In genomic region chr4:128286474-128287158, GRCh38 we compare ENCODE assay signal across 8 cellular contexts. TPM values are rescaled to one million over a fixed set of nuclear protein-coding genes. Genes with fewer than 3 reads are reported as not detected.
DNase-seq lines count a peak whose midpoint lies in the region; ATAC-seq, FAIRE-seq and TF ChIP-seq lines count a peak whose summit lies in the region.

No MANE protein-coding gene starts in this region.

- ATAC-seq in HG03280 (IDR thresholded peaks at IDR 0.05; ENCODE audit: unreplicated experiment) (peak; percentile 22), lower lobe of right lung (peak in 1 of 2 donors; percentile 27), GM19452 (IDR thresholded peaks at IDR 0.05; ENCODE audit: unreplicated experiment) (no peak)

- H3K9me3 ChIP-seq in mammary epithelial cell (replicated peaks; ENCODE audit: insufficient read depth, low read length) (no peaks in the 10 kb centered on the region), lower lobe of right lung (no peaks in the 10 kb centered on the region), thymus (ENCODE audit: control insufficient read depth) (no peaks in the 10 kb centered on the region)

- BruUV-seq in mammary epithelial cell (replicated peaks; lab: Mats Ljungman, UMichigan), result TSS peak; percentile 55

- dilution Hi-C loops in mammary epithelial cell (cut with HindIII; ENCODE audit: low sequenced_read_pairs), result no loop called here

- DNase-seq in AG10803 (ENCODE audit: low read depth) (peak; percentile 80), GM13976 (ENCODE audit: low spot score) (peak; percentile 62), RCC 7860 (ENCODE audit: low spot score) (peak; percentile 34), mammary epithelial cell (peak; percentile 58), lower lobe of right lung (no peak)

- H3K36me3 ChIP-seq in mammary epithelial cell (ENCODE audit: insufficient read depth, low read length) (no peaks in the 10 kb centered on the region), lower lobe of right lung (no peaks in the 10 kb centered on the region), thymus (ENCODE audit: control insufficient read depth, insufficient read depth) (no peaks in the 10 kb centered on the region)

- 4% methylated on average over 13 of the region's 14 CpGs for WGBS in mammary epithelial cell (ENCODE audit: low coverage, missing lambda C conversion rate)
- under 1% methylated on average over 14 of the region's 14 CpGs for WGBS in thymus

- no peaks in the 10 kb centered on the region for H4K20me1 ChIP-seq in mammary epithelial cell (ENCODE audit: insufficient read depth, low read length)

- peaks cover 7% of the 10 kb centered on the region for H3K4me1 ChIP-seq in mammary epithelial cell (ENCODE audit: insufficient read depth, low read length)
- peaks cover 26% of the 10 kb centered on the region for H3K4me1 ChIP-seq in lower lobe of right lung
- H3K4me1 ChIP-seq in thymus (ENCODE audit: control insufficient read depth, insufficient read depth, low read length), result peaks cover 5% of the 10 kb centered on the region

- H2AFZ ChIP-seq in mammary epithelial cell (ENCODE audit: low read depth, low read length), result peak overlapping the region; percentile 85

- intact Hi-C loops in mammary epithelial cell (cut with micrococcal nuclease), result loop anchor here (1.0 to 10.0 kb wide), 4 partner anchors 64 to 322 kb away; partner anchors contain the start of genes ABHD18 and MFSD8
- intact Hi-C loops in lower lobe of right lung (cut with DNase I), result no loop called here

- H3K4me3 ChIP-seq in AG10803 (ENCODE audit: low read length) (peak overlapping the region; percentile 85), mammary epithelial cell (replicated peaks in 1 of 3; ENCODE audit: insufficient read depth in 1 of 3, low read depth in 2 of 3, low read length in 3 of 3) (peak overlapping the region; percentile 84 to 95 (median 87)), lower lobe of right lung (peak overlapping the region; percentile 81), thymus (ENCODE audit: low read length) (peak overlapping the region; percentile 59)

- peak; percentile 57 for FAIRE-seq in RCC 7860 (lab: Jason Lieb, UNC)

- peak overlapping the region; percentile 93 for H3K9ac ChIP-seq in mammary epithelial cell (ENCODE audit: insufficient read depth, low read length)

- in situ Hi-C loops in GM13976 (cut with MboI; ENCODE audit: low sequenced_read_pairs, unreplicated experiment) (no loop called here), mammary epithelial cell (cut with MboI; ENCODE audit: low sequenced_read_pairs in 2 of 2) (no loop called here)

- H3K27me3 ChIP-seq in mammary epithelial cell (ENCODE audit: insufficient read depth, low read length) (no peaks in the 10 kb centered on the region), lower lobe of right lung (ENCODE audit: low read depth) (no peaks in the 10 kb centered on the region), thymus (ENCODE audit: control insufficient read depth, insufficient read depth) (no peaks in the 10 kb centered on the region)

- H3K27ac ChIP-seq in mammary epithelial cell (ENCODE audit: insufficient read depth, low read depth, low read length) (peak overlapping the region; percentile 88), lower lobe of right lung (peak overlapping the region; percentile 94), thymus (ENCODE audit: low read depth) (peak overlapping the region; percentile 20)

- peaks cover 68% of the 10 kb centered on the region for H3K79me2 ChIP-seq in mammary epithelial cell (ENCODE audit: insufficient read depth, low read length)

- TF ChIP-seq CTCF in AG10803 (conservative IDR thresholded peaks at IDR 0.05; ENCODE audit: low read length), result no peak
- no peak for TF ChIP-seq CTCF in GM13976 (IDR thresholded peaks at IDR 0.05; ENCODE audit: borderline replicate concordance, control extremely low read depth, extremely low read depth, insufficient read depth, missing control alignments)
- TF ChIP-seq CTCF in mammary epithelial cell (conservative IDR thresholded peaks at IDR 0.05 in 1 of 2, IDR thresholded peaks at IDR 0.05 in 1 of 2; ENCODE audit: extremely low read depth in 1 of 2, insufficient read depth in 1 of 2, low read depth in 1 of 2, low read length in 2 of 2), result no peak
- TF ChIP-seq CTCF in lower lobe of right lung (IDR thresholded peaks at IDR 0.05), result no peak

- peak overlapping the region; percentile 94 for H3K4me2 ChIP-seq in mammary epithelial cell (ENCODE audit: insufficient read depth, low read depth, low read length)

- CTCF ChIA-PET in mammary epithelial cell (lab: Charles Lee; ENCODE audit: low non-redundant PET), result interaction anchor here (0.5 to 0.7 kb wide), 5 partner anchors 12 to 523 kb away, joined by 3 to 11 read pairs (median 7); no protein-coding TSS in a partner anchor

RNA-seq across cellular contexts. Expression of gene PGRMC2, which starts 1.0 kb away (rescaled TPM):
- total RNA-seq in mammary epithelial cell (10 to 100 TPM; 28.0 to 63.8 TPM), lower lobe of right lung (55.5 TPM)
- polyA plus RNA-seq in mammary epithelial cell (10.7 TPM), thymus (34.1 TPM)
- polyA minus RNA-seq in mammary epithelial cell, result 12.3 TPM

Comparison
In these comparisons a context has a peak if more than half of its experiments do, and no peak if none do; other contexts are left out.
1. H3K27ac ChIP-seq: peak in every context shown above with its lines; median percentile 94 in lower lobe of right lung; 88 in mammary epithelial cell; 20 in thymus.